In genomic region chr2:118716102-118716501, GRCh38 we compare ENCODE assay signal across 6 cellular contexts.
"Had no signal": no experiment of that assay in that cellular context is flagged by ENCODE, and none has a peak within 500 bp of the region (broad histone marks: within the 10 kb centered on the region; RNA-seq: fewer than 3 reads in every experiment).

No MANE protein-coding gene starts in this region.

- H3K27ac ChIP-seq: HL-60 had no signal

- DNase-seq: IMR-90, KBM-7, KG1 had no signal

- FAIRE-seq: HepG2, HTR-8/SVneo had no signal

- ATAC-seq: HepG2 had no signal
